ENCODE assay signal across 8 cellular contexts in genomic region chr4:122758033-122758432, GRCh38. TPM values are rescaled to one million over a fixed set of nuclear protein-coding genes. Genes with fewer than 3 reads are reported as not detected.
DNase-seq lines count a peak whose midpoint lies in the region; ATAC-seq and TF ChIP-seq lines count a peak whose summit lies in the region.

No MANE protein-coding gene starts in this region.

- H3K4me1 ChIP-seq in DOHH2 (ENCODE audit: control insufficient read depth, low read length): peaks cover 7% of the 10 kb centered on the region

- H3K27ac ChIP-seq in DOHH2 (ENCODE audit: low read depth, low read length) (no peak overlapping the region), RWPE1 (no peak overlapping the region)

- ATAC-seq in sciatic nerve: peak; percentile 51
- ATAC-seq in GM18870 (IDR thresholded peaks at IDR 0.05; ENCODE audit: unreplicated experiment): no peak
- ATAC-seq in HG03196 (IDR thresholded peaks at IDR 0.05; ENCODE audit: unreplicated experiment): no peak

- TF ChIP-seq CTCF in DOHH2 (IDR thresholded peaks at IDR 0.05; ENCODE audit: low read depth, low read length, poor library complexity, severe bottlenecking) (peak; percentile 76), HFF-Myc (IDR thresholded peaks at IDR 0.05; ENCODE audit: low read depth, low read length, missing control alignments) (peak; percentile 43), RWPE1 (conservative IDR thresholded peaks at IDR 0.05; ENCODE audit: low read depth) (peak; percentile 76), fibroblast of villous mesenchyme (IDR thresholded peaks at IDR 0.05; ENCODE audit: insufficient read depth, low read depth, low read length) (peak; percentile 66)

- no peaks in the 10 kb centered on the region for H3K79me2 ChIP-seq in DOHH2 (ENCODE audit: control insufficient read depth, low read length)

- CTCF ChIA-PET in RWPE1 (lab: Yijun Ruan, JAX): interaction anchor here (0.6 to 1.3 kb wide), 14 partner anchors 9 to 375 kb away, joined by 3 to 20 read pairs (median 4); partner anchors contain the start of gene FGF2

- no peak for DNase-seq in HFF-Myc (ENCODE audit: extremely low read depth, low read depth)
- peak; percentile 25 for DNase-seq in RWPE1 (ENCODE audit: low spot score)
- peak; percentile 67 for DNase-seq in fibroblast of villous mesenchyme (ENCODE audit: low read depth)
- DNase-seq in sciatic nerve (ENCODE audit: low spot score): no peak
- DNase-seq in NCI-H187 (lab: John Stamatoyannopoulos, UW): no peak

- H3K9me3 ChIP-seq in DOHH2 (ENCODE audit: control insufficient read depth, insufficient read depth, low read length): no peaks in the 10 kb centered on the region

- H3F3A ChIP-seq in DOHH2 (ENCODE audit: control insufficient read depth, insufficient read depth): no peaks in the 10 kb centered on the region

- POLR2A ChIA-PET in RWPE1 (lab: Yijun Ruan, JAX; ENCODE audit: low non-redundant PET): no interaction called here

- no peaks in the 10 kb centered on the region for H4K20me1 ChIP-seq in DOHH2 (ENCODE audit: control insufficient read depth, insufficient read depth, low read depth, low read length)

- H3K9me2 ChIP-seq in DOHH2 (replicated peaks; ENCODE audit: control insufficient read depth, low read length): no peaks in the 10 kb centered on the region

- 0 out of 2 replicates have a peak, but pooled peaks cover 5% of the 10 kb centered on the region for H3K27me3 ChIP-seq in DOHH2 (ENCODE audit: control insufficient read depth, low read length)

- no peak overlapping the region for H3K4me2 ChIP-seq in DOHH2 (ENCODE audit: low read length)

- H3K36me3 ChIP-seq in DOHH2 (ENCODE audit: control insufficient read depth, low read length): no peaks in the 10 kb centered on the region

- no peak overlapping the region for H3K4me3 ChIP-seq in DOHH2 (ENCODE audit: low read length)
- H3K4me3 ChIP-seq in HFF-Myc (replicated peaks; ENCODE audit: low read depth, low read length): no peak overlapping the region
- no peak overlapping the region for H3K4me3 ChIP-seq in fibroblast of villous mesenchyme (ENCODE audit: low read depth, low read length)

- intact Hi-C loops in sciatic nerve (cut with DNase I): loop anchor here (10.0 kb wide), 1 partner anchor 167 kb away; the partner anchor contains the start of gene NUDT6

RNA-seq across cellular contexts. Expression of gene BBS12, which starts 25.5 kb away (rescaled TPM):
- total RNA-seq in fibroblast of villous mesenchyme (3.9 and 4.7 TPM in 2 replicates), sciatic nerve (4.2 TPM)

Comparison
In these comparisons a context has a peak if more than half of its experiments do, and no peak if none do; other contexts are left out.
1. DNase-seq: peak in RWPE1 (single experiment) and fibroblast of villous mesenchyme (single experiment); none in HFF-Myc (single experiment), sciatic nerve (single experiment) and NCI-H187 (0 of 2).
2. Peak in every context shown above with its lines, with median percentiles within 50 percentile points of each other: CTCF ChIP-seq.